Comparison of ENCODE assay signal across 13 cellular contexts in the genomic region with DNA sequence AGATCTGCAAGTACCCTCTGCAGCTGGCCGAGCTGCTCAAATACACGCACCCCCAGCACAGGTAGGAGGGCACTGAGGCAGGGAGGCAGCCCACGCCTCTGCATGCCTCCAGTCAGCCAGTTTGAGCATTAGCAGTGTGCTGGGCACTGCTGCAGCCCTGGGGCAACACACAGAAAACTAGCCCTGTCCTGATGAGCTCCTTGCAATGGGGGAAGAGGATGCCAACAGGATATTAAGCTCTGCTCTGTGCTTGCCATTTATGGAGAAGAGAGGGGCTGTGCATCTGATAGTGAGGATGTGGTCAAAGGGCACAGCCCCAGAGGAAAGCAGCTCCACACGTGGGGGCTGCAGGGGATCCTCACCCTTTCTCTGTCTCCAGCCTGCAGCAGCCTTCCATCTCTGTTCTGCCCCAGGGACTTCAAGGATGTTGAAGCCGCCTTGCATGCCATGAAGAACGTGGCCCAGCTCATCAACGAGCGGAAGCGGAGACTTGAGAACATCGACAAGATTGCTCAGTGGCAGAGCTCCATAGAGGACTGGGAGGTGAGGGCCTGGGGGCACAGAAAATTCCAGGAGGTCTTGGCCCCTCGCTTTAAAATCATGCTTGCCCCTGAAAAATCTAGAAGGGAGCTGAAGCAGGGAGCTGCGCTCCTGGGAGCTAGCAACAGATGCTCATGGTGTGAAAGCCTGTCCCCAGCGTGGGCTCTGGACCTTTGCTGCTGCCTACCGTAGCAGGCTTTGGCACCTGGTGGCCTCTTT. TPM values are rescaled to one million over a fixed set of nuclear protein-coding genes. Genes with fewer than 3 reads are reported as not detected.
A peak's percentile ranks its signal among the peaks of the same experiment; 100 is the strongest.
DNase-seq lines count a peak whose midpoint lies in the region; ATAC-seq and TF ChIP-seq lines count a peak whose summit lies in the region.
"Had no signal": no experiment of that assay in that cellular context is flagged by ENCODE, and none has a peak within 500 bp of the region (broad histone marks: within the 10 kb centered on the region; RNA-seq: fewer than 3 reads in every experiment).

No MANE protein-coding gene starts in this region.

- no peaks in the 10 kb centered on the region for H3K27me3 ChIP-seq in effector memory CD4-positive, alpha-beta T cell (replicated peaks; ENCODE audit: control insufficient read depth, insufficient read depth, low read length, poor library complexity, severe bottlenecking)
- H3K27me3 ChIP-seq: colonic mucosa, gastrocnemius medialis had no signal

- no peak for ATAC-seq in activated naive CD4-positive, alpha-beta T cell treated with anti-CD3 and anti-CD28 coated beads, Interleukin-2, amount 50 U/mL, for 72 hours
- peak; percentile 11 for ATAC-seq in stimulated activated naive CD8-positive, alpha-beta T cell treated with anti-CD3 and anti-CD28 coated beads, Interleukin-15, amount 100 ng/mL, for 72 hours
- no peak for ATAC-seq in GM21367 (IDR thresholded peaks at IDR 0.05; ENCODE audit: unreplicated experiment)
- ATAC-seq: gastrocnemius medialis had no signal

- no TSS peak for BruUV-seq in Calu3 (replicated peaks; lab: Mats Ljungman, UMichigan)

- peaks cover 25% of the 10 kb centered on the region for H3K4me1 ChIP-seq in effector memory CD4-positive, alpha-beta T cell (ENCODE audit: control insufficient read depth, insufficient read depth, low read length, poor library complexity, severe bottlenecking)
- H3K4me1 ChIP-seq: colonic mucosa, HAP-1 had no signal

- no peak for DNase-seq in activated naive CD4-positive, alpha-beta T cell treated with anti-CD3 and anti-CD28 coated beads, Interleukin-2, amount 10 ng/mL, durations not matched to agents 7 days and 5 days
- no peak for DNase-seq in activated naive CD4-positive, alpha-beta T cell treated with anti-CD3 and anti-CD28 coated beads, Interleukin-2, amount 50 U/mL, for 72 hours (ENCODE audit: low spot score in 2 of 2)
- DNase-seq in RWPE1 (ENCODE audit: low spot score) (no peak), Calu3 (no peak), NCI-H1694 treated with DMSO at 0.1 percent for 48 hours (lab: John Stamatoyannopoulos, UW) (no peak)
- DNase-seq in effector memory CD4-positive, alpha-beta T cell: no peak
- DNase-seq in stimulated activated naive CD8-positive, alpha-beta T cell treated with anti-CD3 and anti-CD28 coated beads, Interleukin-15, amount 100 ng/mL, for 72 hours: no peak
- DNase-seq: colonic mucosa, NCI-H446 treated with DMSO at 0.1 percent for 48 hours had no signal

- peaks cover 45% of the 10 kb centered on the region for H3K27me3 Mint-ChIP-seq in activated naive CD4-positive, alpha-beta T cell treated with anti-CD3 and anti-CD28 coated beads, Interleukin-2, amount 10 ng/mL, durations not matched to agents 7 days and 5 days
- no peaks in the 10 kb centered on the region for H3K27me3 Mint-ChIP-seq in stimulated activated naive CD8-positive, alpha-beta T cell treated with anti-CD3 and anti-CD28 coated beads, Interleukin-15, amount 100 ng/mL, for 72 hours
- H3K27me3 Mint-ChIP-seq in Calu3 (ENCODE audit: unreplicated experiment): no peaks in the 10 kb centered on the region

- no peaks in the 10 kb centered on the region for H3K36me3 ChIP-seq in effector memory CD4-positive, alpha-beta T cell (ENCODE audit: control insufficient read depth, insufficient read depth, low read length)
- H3K36me3 ChIP-seq: colonic mucosa, gastrocnemius medialis, HAP-1 had no signal

- H3K27ac Mint-ChIP-seq in activated naive CD4-positive, alpha-beta T cell treated with anti-CD3 and anti-CD28 coated beads, Interleukin-2, amount 10 ng/mL, durations not matched to agents 7 days and 5 days: peak overlapping the region; percentile 63
- no peak overlapping the region for H3K27ac Mint-ChIP-seq in activated naive CD4-positive, alpha-beta T cell treated with anti-CD3 and anti-CD28 coated beads, Interleukin-2, amount 50 U/mL, for 72 hours
- H3K27ac Mint-ChIP-seq in stimulated activated naive CD8-positive, alpha-beta T cell treated with anti-CD3 and anti-CD28 coated beads, Interleukin-15, amount 100 ng/mL, for 72 hours: no peak overlapping the region
- H3K27ac Mint-ChIP-seq in Calu3 (ENCODE audit: unreplicated experiment): no peak overlapping the region

- H3K9me3 Mint-ChIP-seq in activated naive CD4-positive, alpha-beta T cell treated with anti-CD3 and anti-CD28 coated beads, Interleukin-2, amount 10 ng/mL, durations not matched to agents 7 days and 5 days: no peaks in the 10 kb centered on the region
- H3K9me3 Mint-ChIP-seq in activated naive CD4-positive, alpha-beta T cell treated with anti-CD3 and anti-CD28 coated beads, Interleukin-2, amount 50 U/mL, for 72 hours: no peaks in the 10 kb centered on the region
- H3K9me3 Mint-ChIP-seq in stimulated activated naive CD8-positive, alpha-beta T cell treated with anti-CD3 and anti-CD28 coated beads, Interleukin-15, amount 100 ng/mL, for 72 hours: no peaks in the 10 kb centered on the region
- no peaks in the 10 kb centered on the region for H3K9me3 Mint-ChIP-seq in Calu3 (ENCODE audit: low read depth, unreplicated experiment)

- H3K4me1 Mint-ChIP-seq in activated naive CD4-positive, alpha-beta T cell treated with anti-CD3 and anti-CD28 coated beads, Interleukin-2, amount 10 ng/mL, durations not matched to agents 7 days and 5 days: peaks cover 37% of the 10 kb centered on the region
- H3K4me1 Mint-ChIP-seq in stimulated activated naive CD8-positive, alpha-beta T cell treated with anti-CD3 and anti-CD28 coated beads, Interleukin-15, amount 100 ng/mL, for 72 hours: peaks cover 48% of the 10 kb centered on the region
- H3K4me1 Mint-ChIP-seq in Calu3 (ENCODE audit: low read depth, unreplicated experiment): no peaks in the 10 kb centered on the region

- TF ChIP-seq CTCF in RWPE1 (conservative IDR thresholded peaks at IDR 0.05; ENCODE audit: low read depth) (no peak), Calu3 (IDR thresholded peaks at IDR 0.05; ENCODE audit: unreplicated experiment) (no peak)

- CTCF ChIA-PET in activated naive CD4-positive, alpha-beta T cell treated with anti-CD3 and anti-CD28 coated beads, Interleukin-2, amount 10 ng/mL, durations not matched to agents 7 days and 5 days (lab: Charles Lee): interaction anchor here (1.0 to 1.4 kb wide), 2 partner anchors 8 to 112 kb away, joined by 4 read pairs; no protein-coding TSS in a partner anchor
- CTCF ChIA-PET in RWPE1 (lab: Yijun Ruan, JAX) (no interaction called here), Calu3 (lab: Charles Lee) (no interaction called here)

- peak overlapping the region; percentile 51 for H3K4me3 ChIP-seq in effector memory CD4-positive, alpha-beta T cell (ENCODE audit: insufficient read depth, low read depth, low read length, poor library complexity, severe bottlenecking)
- H3K4me3 ChIP-seq: colonic mucosa, gastrocnemius medialis, HAP-1 had no signal

- intact Hi-C loops in Calu3 (cut with micrococcal nuclease; ENCODE audit: unreplicated experiment): no loop called here

- peak overlapping the region; percentile 74 for H3K4me3 Mint-ChIP-seq in activated naive CD4-positive, alpha-beta T cell treated with anti-CD3 and anti-CD28 coated beads, Interleukin-2, amount 10 ng/mL, durations not matched to agents 7 days and 5 days
- H3K4me3 Mint-ChIP-seq in stimulated activated naive CD8-positive, alpha-beta T cell treated with anti-CD3 and anti-CD28 coated beads, Interleukin-15, amount 100 ng/mL, for 72 hours: peak overlapping the region; percentile 67 to 85
- no peak overlapping the region for H3K4me3 Mint-ChIP-seq in Calu3 (ENCODE audit: low read depth, unreplicated experiment)

- H3K27ac ChIP-seq in RWPE1: peak overlapping the region; percentile 50
- H3K27ac ChIP-seq in effector memory CD4-positive, alpha-beta T cell (ENCODE audit: insufficient read depth, low read length, poor library complexity, severe bottlenecking): no peak overlapping the region
- H3K27ac ChIP-seq: colonic mucosa, epithelial cell of prostate had no signal

- POLR2A ChIA-PET in RWPE1 (lab: Yijun Ruan, JAX; ENCODE audit: low non-redundant PET): no interaction called here

- peaks cover 3% of the 10 kb centered on the region for H3K36me3 Mint-ChIP-seq in activated naive CD4-positive, alpha-beta T cell treated with anti-CD3 and anti-CD28 coated beads, Interleukin-2, amount 10 ng/mL, durations not matched to agents 7 days and 5 days
- no peaks in the 10 kb centered on the region for H3K36me3 Mint-ChIP-seq in activated naive CD4-positive, alpha-beta T cell treated with anti-CD3 and anti-CD28 coated beads, Interleukin-2, amount 50 U/mL, for 72 hours
- H3K36me3 Mint-ChIP-seq in Calu3 (ENCODE audit: insufficient read depth, unreplicated experiment): peaks cover 11% of the 10 kb centered on the region

- H3K9me3 ChIP-seq in effector memory CD4-positive, alpha-beta T cell (ENCODE audit: control insufficient read depth, low read length): no peaks in the 10 kb centered on the region
- H3K9me3 ChIP-seq: colonic mucosa, gastrocnemius medialis, HAP-1 had no signal

RNA-seq across cellular contexts. Expression of a gene that starts 51.7 kb away (rescaled TPM):
- 10 to 100 TPM; 61.5 to 69.9 TPM for total RNA-seq in activated naive CD4-positive, alpha-beta T cell treated with anti-CD3 and anti-CD28 coated beads, Interleukin-2, amount 50 U/mL, for 72 hours
- total RNA-seq in Calu3 (2022): 89.7 and 111 TPM in 2 replicates
